In the genomic region with DNA sequence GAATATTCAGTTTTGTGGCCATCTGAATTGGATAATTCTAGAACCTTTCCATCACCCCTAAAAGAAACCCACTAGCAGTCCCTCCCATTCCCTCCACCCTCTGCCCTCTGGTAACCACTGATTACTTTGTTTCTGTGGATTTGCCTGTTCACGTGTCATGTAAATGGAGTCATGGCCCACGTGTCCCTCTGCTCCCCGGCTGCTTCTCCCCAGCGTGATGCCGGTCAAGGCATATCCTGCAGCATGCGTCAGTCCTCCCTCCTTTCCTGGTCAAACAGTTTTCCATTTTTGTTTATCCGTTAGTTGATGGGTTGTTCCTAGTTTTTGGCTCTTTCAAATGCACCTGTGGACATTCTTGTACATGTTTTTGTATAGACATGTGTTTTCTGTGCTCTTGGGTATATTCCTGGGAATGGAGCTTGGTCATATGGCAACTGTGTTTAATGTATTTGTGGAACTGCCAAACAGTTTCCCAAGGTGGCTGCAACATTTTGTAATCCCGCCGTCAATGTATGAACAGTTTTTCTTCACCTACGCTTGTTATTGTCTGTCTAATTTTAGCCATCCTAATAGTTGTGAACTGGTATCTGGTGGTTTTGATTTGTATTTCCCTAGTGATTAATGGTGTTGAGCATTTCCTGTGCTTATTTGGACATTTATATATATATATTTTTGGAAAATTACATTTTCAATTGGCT, we compare ENCODE assay signal across 16 cellular contexts. TPM values are rescaled to one million over a fixed set of nuclear protein-coding genes. Genes with fewer than 3 reads are reported as not detected.
DNase-seq lines count a peak whose midpoint lies in the region; ATAC-seq, FAIRE-seq and TF ChIP-seq lines count a peak whose summit lies in the region.
"Had no signal": no experiment of that assay in that cellular context is flagged by ENCODE, and none has a peak within 500 bp of the region (broad histone marks: within the 10 kb centered on the region; RNA-seq: fewer than 3 reads in every experiment).

No MANE protein-coding gene starts in this region.

- TF ChIP-seq EP300 in HepG2 (IDR thresholded peaks at IDR 0.05; ENCODE audit: low read depth in 2 of 2, low read length in 2 of 2) (no peak), HepG2 (CRISPR knock-in tag; IDR thresholded peaks at IDR 0.05; ENCODE audit: borderline replicate concordance) (no peak)

- FAIRE-seq in HepG2 (lab: Jason Lieb, UNC): no peak
- FAIRE-seq: A204.1, GM12878 had no signal

- H3K27ac ChIP-seq in HepG2 (ENCODE audit: extremely low read length, insufficient read depth, low read length): no peak overlapping the region
- H3K27ac ChIP-seq in right lobe of liver: no peak overlapping the region
- H3K27ac ChIP-seq: KMS-11 had no signal

- no peak for TF ChIP-seq CTCF in HepG2 (CRISPR knock-in tag; IDR thresholded peaks at IDR 0.05)
- TF ChIP-seq CTCF in right lobe of liver (IDR thresholded peaks at IDR 0.05): no peak
- no peak for TF ChIP-seq CTCF in chondrocyte (IDR thresholded peaks at IDR 0.05)
- TF ChIP-seq CTCF in nephron progenitor cell (IDR thresholded peaks at IDR 0.05): no peak

- no peak overlapping the region for H3K9ac ChIP-seq in HepG2 (ENCODE audit: insufficient read depth, low read depth, low read length)
- H3K9ac ChIP-seq: KMS-11 had no signal

- H3K27me3 ChIP-seq in HepG2 (ENCODE audit: control insufficient read depth in 1 of 2, insufficient read depth in 2 of 2, low read length in 2 of 2): no peaks in the 10 kb centered on the region
- H3K27me3 ChIP-seq in right lobe of liver: no peaks in the 10 kb centered on the region

- no peak for TF ChIP-seq POLR2A in HepG2 (IDR thresholded peaks at IDR 0.05; ENCODE audit: insufficient read depth in 1 of 2, low read depth in 2 of 2, low read length in 2 of 2)
- no peak for TF ChIP-seq POLR2A in right lobe of liver (IDR thresholded peaks at IDR 0.05)

- no peak for TF ChIP-seq RAD21 in HepG2 (CRISPR knock-in tag; IDR thresholded peaks at IDR 0.05)

- H3K4me3 Mint-ChIP-seq in chondrocyte (ENCODE audit: unreplicated experiment) (no peak overlapping the region), nephron progenitor cell (peak overlapping the region; percentile 16)

- CTCF ChIA-PET in HepG2 (lab: Yijun Ruan, JAX; ENCODE audit: low intra/inter-chr PET ratio, low total read pairs): no interaction called here

- H3K27ac Mint-ChIP-seq in chondrocyte (ENCODE audit: unreplicated experiment) (peak overlapping the region; percentile 41), nephron progenitor cell (peak overlapping the region; percentile 14)

- H3K9me3 Mint-ChIP-seq in chondrocyte (ENCODE audit: low read depth) (peaks cover 7% of the 10 kb centered on the region), nephron progenitor cell (peaks cover 41% of the 10 kb centered on the region)

- WGBS in HepG2 (ENCODE audit: low lambda C conversion rate): 95% methylated on average over 10 of the region's 10 CpGs
- WGBS in right lobe of liver (ENCODE audit: insufficient coverage, low coverage, low lambda C conversion rate, missing lambda C conversion rate): 80% methylated on average over 5 of the region's 10 CpGs

- H3K79me2 ChIP-seq in HepG2 (ENCODE audit: insufficient read depth, low read length): peaks cover 92% of the 10 kb centered on the region

- no TSS peak for BruUV-seq in HepG2 (replicated peaks; lab: Mats Ljungman, UMichigan)

- H3K4me2 ChIP-seq in HepG2 (ENCODE audit: low read depth, low read length): no peak overlapping the region
- H3K4me2 ChIP-seq: KMS-11 had no signal

- H3K4me1 Mint-ChIP-seq in chondrocyte (ENCODE audit: low read depth) (peaks cover 33% of the 10 kb centered on the region), nephron progenitor cell (peaks cover 45% of the 10 kb centered on the region)

- DNase-seq in HepG2 (ENCODE audit: low spot score) (no peak), right lobe of liver (no peak), chondrocyte (ENCODE audit: low spot score) (no peak), nephron progenitor cell (no peak), DMS153 treated with DMSO at 0.1 percent for 48 hours (lab: John Stamatoyannopoulos, UW; ENCODE audit: unreplicated experiment) (no peak), medulla oblongata (ENCODE audit: extremely low spot score) (no peak), cerebellar nuclear complex (lab: John Stamatoyannopoulos, UW) (no peak)
- DNase-seq: Caco-2, DMS53, NCI-H1092 treated with DMSO at 0.1 percent for 48 hours, NCI-H1694, NCI-H345 had no signal

- H3K4me3 ChIP-seq in HepG2 (replicated peaks in 1 of 3; ENCODE audit: insufficient read depth in 1 of 3, low read depth in 2 of 3, low read length in 3 of 3) (no peak overlapping the region), right lobe of liver (no peak overlapping the region)
- H3K4me3 ChIP-seq: GM12878 had no signal

- intact Hi-C loops in HepG2 (cut with micrococcal nuclease; ENCODE audit: unreplicated experiment) (no loop called here), right lobe of liver (cut with DNase I) (no loop called here)

- H3K9me3 ChIP-seq in HepG2 (ENCODE audit: low read length) (peaks cover 5% of the 10 kb centered on the region), right lobe of liver (no peaks in the 10 kb centered on the region)

- peaks cover 50% of the 10 kb centered on the region for H4K20me1 ChIP-seq in HepG2 (ENCODE audit: insufficient read depth, low read length)

- in situ Hi-C loops in HepG2 (cut with HindIII; ENCODE audit: extremely low pct_ligation_motif_present, low pct_unique_long_range_greater_than_20kb): no loop called here

- H2AFZ ChIP-seq in HepG2 (ENCODE audit: low read length): no peak overlapping the region

- no peak for ATAC-seq in HepG2
- ATAC-seq in right lobe of liver: no peak
- no peak for ATAC-seq in GM18873 (IDR thresholded peaks at IDR 0.05; ENCODE audit: low FRiP score, unreplicated experiment)
- ATAC-seq: GM12878 had no signal

- H3K4me1 ChIP-seq in HepG2 (ENCODE audit: insufficient read depth, low read length) (peaks cover 26% of the 10 kb centered on the region; the same call in 1 of the 2 replicates), right lobe of liver (no peaks in the 10 kb centered on the region)
- H3K4me1 ChIP-seq: Caco-2 had no signal

- H3K36me3 ChIP-seq in HepG2 (replicated peaks in 1 of 2; ENCODE audit: control insufficient read depth in 1 of 2, insufficient read depth in 2 of 2, low read length in 2 of 2) (0 out of 5 replicates have a peak, but pooled peaks cover 2% of the 10 kb centered on the region in 2 experiments), right lobe of liver (no peaks in the 10 kb centered on the region)

- H3K36me3 Mint-ChIP-seq in chondrocyte (ENCODE audit: low read depth): peaks cover 3% of the 10 kb centered on the region
- H3K36me3 Mint-ChIP-seq in nephron progenitor cell (ENCODE audit: low read depth): peaks cover 73% of the 10 kb centered on the region

- no peaks in the 10 kb centered on the region for H3K27me3 Mint-ChIP-seq in chondrocyte (ENCODE audit: low read depth)
- no peaks in the 10 kb centered on the region for H3K27me3 Mint-ChIP-seq in nephron progenitor cell (ENCODE audit: low read depth, poor library complexity)

- POLR2A ChIA-PET in HepG2 (lab: Yijun Ruan, JAX): no interaction called here

RNA-seq across cellular contexts. Expression of a gene that starts 22.4 kb away (rescaled TPM):
- total RNA-seq in HepG2 (2016; rRNA removed; fragmentation: Illumina TruSeq; extraction: Trizol) (33.2 and 34.4 TPM in 2 replicates), right lobe of liver (10 to 100 TPM; 10.9 to 16.6 (median 14.3) TPM), chondrocyte (24.3 to 27.5 TPM (median 25.1 TPM) in 3 replicates)
- 47.7 and 48.9 TPM in 2 replicates for total RNA-seq in HepG2 (2016; cell fraction: cytosol; rRNA removed; fragmentation: Illumina TruSeq; extraction: Trizol; ENCODE audit: low read depth)
- 31.4 and 33.7 TPM in 2 replicates for total RNA-seq in HepG2 (2016; cell fraction: insoluble cytoplasmic fraction; rRNA removed; fragmentation: Illumina TruSeq; extraction: Trizol)
- 86.0 and 86.6 TPM in 2 replicates for total RNA-seq in HepG2 (2016; cell fraction: membrane; rRNA removed; fragmentation: Illumina TruSeq; extraction: Trizol)
- 29.7 and 31.1 TPM in 2 replicates for total RNA-seq in HepG2 (2016; cell fraction: nucleus; rRNA removed; fragmentation: Illumina TruSeq; extraction: Trizol)
- 32.7 TPM in 2 replicates for polyA plus RNA-seq in HepG2 (2011; rRNA removed)
- 31.1 and 33.7 TPM in 2 replicates for polyA plus RNA-seq in HepG2 (2011; cell fraction: cytosol; rRNA removed)
- polyA plus RNA-seq in HepG2 (2011; cell fraction: nucleus; rRNA removed): 42.0 and 48.5 TPM in 2 replicates
- 26.5 and 33.1 TPM in 2 replicates for polyA plus RNA-seq in HepG2 (2012)
- 64.7 and 70.1 TPM in 2 replicates for polyA plus RNA-seq in HepG2 (2016; cell fraction: cytosol; fragmentation: Illumina TruSeq; extraction: Trizol; ENCODE audit: low read depth)
- polyA plus RNA-seq in HepG2 (2016; cell fraction: insoluble cytoplasmic fraction; fragmentation: Illumina TruSeq; extraction: Trizol; ENCODE audit: low read depth): 40.4 and 47.0 TPM in 2 replicates
- polyA plus RNA-seq in HepG2 (2016; cell fraction: membrane; fragmentation: Illumina TruSeq; extraction: Trizol; ENCODE audit: low read depth): 94.1 and 94.6 TPM in 2 replicates
- 53.3 and 54.4 TPM in 2 replicates for polyA plus RNA-seq in HepG2 (2016; cell fraction: nucleus; fragmentation: Illumina TruSeq; extraction: Trizol; ENCODE audit: insufficient read depth, low read depth)
- 40.2 and 62.1 TPM in 2 replicates for polyA minus RNA-seq in HepG2 (2011; rRNA and poly(A)+ RNA removed; ENCODE audit: low replicate concordance)
- 16.4 and 18.6 TPM in 2 replicates for polyA minus RNA-seq in HepG2 (2011; cell fraction: cytosol; rRNA and poly(A)+ RNA removed)
- 44.7 and 44.8 TPM in 2 replicates for polyA minus RNA-seq in HepG2 (2011; cell fraction: nucleus; rRNA and poly(A)+ RNA removed)

RNA-seq across cellular contexts. Expression of a gene that starts 58.5 kb away (rescaled TPM):
- total RNA-seq in HepG2 (2016; rRNA removed; fragmentation: Illumina TruSeq; extraction: Trizol): 73.7 and 86.7 TPM in 2 replicates
- 57.4 and 60.2 TPM in 2 replicates for total RNA-seq in HepG2 (2016; cell fraction: cytosol; rRNA removed; fragmentation: Illumina TruSeq; extraction: Trizol; ENCODE audit: low read depth)
- total RNA-seq in HepG2 (2016; cell fraction: insoluble cytoplasmic fraction; rRNA removed; fragmentation: Illumina TruSeq; extraction: Trizol): 71.8 and 94.2 TPM in 2 replicates
- 64.9 and 67.4 TPM in 2 replicates for total RNA-seq in HepG2 (2016; cell fraction: membrane; rRNA removed; fragmentation: Illumina TruSeq; extraction: Trizol)
- total RNA-seq in HepG2 (2016; cell fraction: nucleus; rRNA removed; fragmentation: Illumina TruSeq; extraction: Trizol): 26.3 and 33.7 TPM in 2 replicates
- polyA plus RNA-seq in HepG2 (2011; rRNA removed): 170 and 223 TPM in 2 replicates
- polyA plus RNA-seq in HepG2 (2011; cell fraction: cytosol; rRNA removed): 338 and 339 TPM in 2 replicates
- polyA plus RNA-seq in HepG2 (2011; cell fraction: nucleus; rRNA removed): 163 and 165 TPM in 2 replicates
- polyA plus RNA-seq in HepG2 (2012): 188 and 302 TPM in 2 replicates
- polyA plus RNA-seq in HepG2 (2016; cell fraction: cytosol; fragmentation: Illumina TruSeq; extraction: Trizol; ENCODE audit: low read depth): 70.8 and 79.0 TPM in 2 replicates
- 107 and 108 TPM in 2 replicates for polyA plus RNA-seq in HepG2 (2016; cell fraction: insoluble cytoplasmic fraction; fragmentation: Illumina TruSeq; extraction: Trizol; ENCODE audit: low read depth)
- polyA plus RNA-seq in HepG2 (2016; cell fraction: membrane; fragmentation: Illumina TruSeq; extraction: Trizol; ENCODE audit: low read depth): 59.2 and 59.3 TPM in 2 replicates
- polyA plus RNA-seq in HepG2 (2016; cell fraction: nucleus; fragmentation: Illumina TruSeq; extraction: Trizol; ENCODE audit: insufficient read depth, low read depth): 56.7 and 59.3 TPM in 2 replicates
- polyA minus RNA-seq in HepG2 (2011; rRNA and poly(A)+ RNA removed; ENCODE audit: low replicate concordance): 13.5 and 140 TPM in 2 replicates
- 117 and 136 TPM in 2 replicates for polyA minus RNA-seq in HepG2 (2011; cell fraction: cytosol; rRNA and poly(A)+ RNA removed)
- polyA minus RNA-seq in HepG2 (2011; cell fraction: nucleus; rRNA and poly(A)+ RNA removed): 54.7 and 62.3 TPM in 2 replicates
- 100 to 1,000 TPM in 4 of 6 experiments, 10 to 100 TPM in 2; 87.7 to 373 (median 102) TPM for total RNA-seq in right lobe of liver
- total RNA-seq in chondrocyte: 31.0 to 97.4 TPM (median 88.9 TPM) in 3 replicates
